In genomic region chr1:88984553-88984945, GRCh38 we compare ENCODE assay signal across 9 cellular contexts. TPM values are rescaled to one million over a fixed set of nuclear protein-coding genes. Genes with fewer than 3 reads are reported as not detected.
DNase-seq lines count a peak whose midpoint lies in the region; FAIRE-seq and TF ChIP-seq lines count a peak whose summit lies in the region.
"Had no signal": no experiment of that assay in that cellular context is flagged by ENCODE, and none has a peak within 500 bp of the region (broad histone marks: within the 10 kb centered on the region; RNA-seq: fewer than 3 reads in every experiment).

No MANE protein-coding gene starts in this region.

- no peaks in the 10 kb centered on the region for H3K27me3 Mint-ChIP-seq in activated CD4-positive, alpha-beta T cell treated with anti-CD3 and anti-CD28 coated beads, Interleukin-2, amount 10 ng/mL, durations not matched to agents 7 days and 5 days
- no peaks in the 10 kb centered on the region for H3K27me3 Mint-ChIP-seq in activated T-helper 1 cell treated with anti-CD3 and anti-CD28 coated beads, Interleukin-12 subunit alpha, Interleukin-12 subunit beta, Interleukin-2, Interleukin-4 antibody, amounts not matched to agents 30 ng/mL and 10 ng/mL and 1 ng/mL, durations not matched to agents 14 hours and 24 hours and 36 hours (ENCODE audit: insufficient read depth)

- no peaks in the 10 kb centered on the region for H3K27me3 ChIP-seq in keratinocyte (ENCODE audit: control insufficient read depth, extremely low read depth, insufficient read depth, low read length)
- H3K27me3 ChIP-seq in testis, result no peaks in the 10 kb centered on the region

- H3K9me3 ChIP-seq in keratinocyte (ENCODE audit: control insufficient read depth, low read depth, low read length) (no peaks in the 10 kb centered on the region), testis (no peaks in the 10 kb centered on the region)

- peak overlapping the region; percentile 22 for H3K9ac ChIP-seq in keratinocyte (ENCODE audit: control insufficient read depth, extremely low read depth, insufficient read depth, low read length)

- H3K4me3 Mint-ChIP-seq in activated CD4-positive, alpha-beta T cell treated with anti-CD3 and anti-CD28 coated beads, Interleukin-2, amount 10 ng/mL, durations not matched to agents 7 days and 5 days, result peak overlapping the region; percentile 26
- H3K4me3 Mint-ChIP-seq in activated T-helper 1 cell treated with anti-CD3 and anti-CD28 coated beads, Interleukin-12 subunit alpha, Interleukin-12 subunit beta, Interleukin-2, Interleukin-4 antibody, amounts not matched to agents 30 ng/mL and 10 ng/mL and 1 ng/mL, durations not matched to agents 14 hours and 24 hours and 36 hours, result peak overlapping the region; percentile 46

- peak overlapping the region; percentile 79 for H3K4me2 ChIP-seq in keratinocyte (ENCODE audit: control insufficient read depth, extremely low read depth, insufficient read depth, low read depth, low read length)

- H3K4me1 ChIP-seq in keratinocyte (ENCODE audit: control insufficient read depth, extremely low read depth, insufficient read depth, low read length), result peaks cover 25% of the 10 kb centered on the region
- H3K4me1 ChIP-seq in testis, result peaks cover 26% of the 10 kb centered on the region

- FAIRE-seq in keratinocyte (lab: Jason Lieb, UNC) (no peak), frontal cortex (lab: Jason Lieb, UNC) (no peak)

- H3K4me1 Mint-ChIP-seq in activated CD4-positive, alpha-beta T cell treated with anti-CD3 and anti-CD28 coated beads, Interleukin-2, amount 10 ng/mL, durations not matched to agents 7 days and 5 days, result peaks cover 84% of the 10 kb centered on the region
- peaks cover 86% of the 10 kb centered on the region for H3K4me1 Mint-ChIP-seq in activated T-helper 1 cell treated with anti-CD3 and anti-CD28 coated beads, Interleukin-12 subunit alpha, Interleukin-12 subunit beta, Interleukin-2, Interleukin-4 antibody, amounts not matched to agents 30 ng/mL and 10 ng/mL and 1 ng/mL, durations not matched to agents 14 hours and 24 hours and 36 hours (ENCODE audit: low read depth)

- H4K20me1 ChIP-seq in keratinocyte (ENCODE audit: control insufficient read depth, extremely low read depth, insufficient read depth, low read length), result no peaks in the 10 kb centered on the region

- H3K4me3 ChIP-seq in keratinocyte (ENCODE audit: control insufficient read depth in 2 of 3, extremely low read depth in 1 of 3, insufficient read depth in 2 of 3, low read depth in 1 of 3, low read length in 3 of 3), result peak overlapping the region in 1 of 3 experiments; percentile 35
- no peak overlapping the region for H3K4me3 ChIP-seq in testis

- no peak for TF ChIP-seq CTCF in keratinocyte (optimal IDR thresholded peaks at IDR 0.05 in 1 of 3, IDR thresholded peaks at IDR 0.05 in 1 of 3, conservative IDR thresholded peaks at IDR 0.05 in 1 of 3; ENCODE audit: extremely low read depth in 1 of 3, insufficient read depth in 2 of 3, low read length in 3 of 3)
- TF ChIP-seq CTCF in testis (IDR thresholded peaks at IDR 0.05), result no peak

- H2AFZ ChIP-seq in keratinocyte (ENCODE audit: control insufficient read depth, low read length), result no peak overlapping the region

- TF ChIP-seq POLR2A in testis (IDR thresholded peaks at IDR 0.05), result no peak

- POLR2A ChIA-PET in activated CD4-positive, alpha-beta T cell treated with anti-CD3 and anti-CD28 coated beads, Interleukin-2, amount 10 ng/mL, durations not matched to agents 7 days and 5 days (lab: Charles Lee), result no interaction called here

- peaks cover 48% of the 10 kb centered on the region for H3K79me2 ChIP-seq in keratinocyte (ENCODE audit: control insufficient read depth, insufficient read depth, low read length)

- H3K36me3 Mint-ChIP-seq in activated CD4-positive, alpha-beta T cell treated with anti-CD3 and anti-CD28 coated beads, Interleukin-2, amount 10 ng/mL, durations not matched to agents 7 days and 5 days (ENCODE audit: low read depth), result peaks cover 79% of the 10 kb centered on the region
- peaks cover 62% of the 10 kb centered on the region for H3K36me3 Mint-ChIP-seq in activated T-helper 1 cell treated with anti-CD3 and anti-CD28 coated beads, Interleukin-12 subunit alpha, Interleukin-12 subunit beta, Interleukin-2, Interleukin-4 antibody, amounts not matched to agents 30 ng/mL and 10 ng/mL and 1 ng/mL, durations not matched to agents 14 hours and 24 hours and 36 hours (ENCODE audit: low read depth)

- dilution Hi-C loops in keratinocyte (cut with MboI; ENCODE audit: extremely low pct_ligation_motif_present, low sequenced_read_pairs), result no loop called here

- no peaks in the 10 kb centered on the region for H3K9me1 ChIP-seq in keratinocyte (ENCODE audit: control insufficient read depth, extremely low read depth, insufficient read depth, low read length)

- DNase-seq in activated CD4-positive, alpha-beta T cell treated with anti-CD3 and anti-CD28 coated beads, Interleukin-2, amount 10 ng/mL, durations not matched to agents 7 days and 5 days, result no peak
- no peak for DNase-seq in activated CD4-positive, alpha-beta T cell treated with anti-CD3 and anti-CD28 coated beads, Interleukin-2, amount 50 U/mL, for 4 hours
- DNase-seq in activated T-helper 1 cell treated with anti-CD3 and anti-CD28 coated beads, Interleukin-12 subunit alpha, Interleukin-12 subunit beta, Interleukin-2, Interleukin-4 antibody, amounts not matched to agents 30 ng/mL and 10 ng/mL and 1 ng/mL, durations not matched to agents 14 hours and 24 hours and 36 hours (ENCODE audit: low spot score), result no peak
- no peak for DNase-seq in keratinocyte (ENCODE audit: low read depth, low spot score)
- no peak for DNase-seq in testis
- no peak for DNase-seq in glomerular visceral epithelial cell (ENCODE audit: extremely low spot score)
- DNase-seq in UCSD-AML1 (lab: John Stamatoyannopoulos, UW; ENCODE audit: unreplicated experiment), result no peak
- DNase-seq in frontal cortex (ENCODE audit: low spot score in 2 of 2), result no peak
- DNase-seq: NCI-H524 treated with DMSO at 0.1 percent for 48 hours had no signal

- intact Hi-C loops in activated T-helper 1 cell treated with anti-CD3 and anti-CD28 coated beads, Interleukin-12 subunit alpha, Interleukin-12 subunit beta, Interleukin-2, Interleukin-4 antibody, amounts not matched to agents 30 ng/mL and 10 ng/mL and 1 ng/mL, durations not matched to agents 14 hours and 24 hours and 36 hours (cut with micrococcal nuclease), result loop anchor here (1.0 to 2.0 kb wide), 4 partner anchors 8 to 560 kb away; partner anchors contain the start of genes GBP4, KYAT3 and RBMXL1
- intact Hi-C loops in testis (cut with DNase I; ENCODE audit: low total_unique reads), result no loop called here

- peaks cover 13% of the 10 kb centered on the region for H3K9me3 Mint-ChIP-seq in activated CD4-positive, alpha-beta T cell treated with anti-CD3 and anti-CD28 coated beads, Interleukin-2, amount 10 ng/mL, durations not matched to agents 7 days and 5 days
- no peaks in the 10 kb centered on the region for H3K9me3 Mint-ChIP-seq in activated T-helper 1 cell treated with anti-CD3 and anti-CD28 coated beads, Interleukin-12 subunit alpha, Interleukin-12 subunit beta, Interleukin-2, Interleukin-4 antibody, amounts not matched to agents 30 ng/mL and 10 ng/mL and 1 ng/mL, durations not matched to agents 14 hours and 24 hours and 36 hours

- H3K27ac ChIP-seq in keratinocyte (ENCODE audit: control insufficient read depth, insufficient read depth, low read length), result peak overlapping the region; percentile 92
- peak overlapping the region; percentile 60 to 74 for H3K27ac ChIP-seq in testis

- 43 to 50% methylated on average over 1 of the region's 1 CpG for WGBS in testis, 2 donors

- CTCF ChIA-PET in activated CD4-positive, alpha-beta T cell treated with anti-CD3 and anti-CD28 coated beads, Interleukin-2, amount 10 ng/mL, durations not matched to agents 7 days and 5 days (lab: Charles Lee), result interaction anchor here (0.5 to 2.8 kb wide), 11 partner anchors 9 to 596 kb away, joined by 3 to 14 read pairs (median 4); partner anchors contain the start of gene GBP1

- peaks cover 4 to 9% of the 10 kb centered on the region in 2 experiments for H3K36me3 ChIP-seq in keratinocyte (ENCODE audit: control insufficient read depth in 2 of 2, extremely low read depth in 1 of 2, insufficient read depth in 2 of 2, low read length in 2 of 2)
- H3K36me3 ChIP-seq in testis (ENCODE audit: low read depth, missing control alignments), result no peaks in the 10 kb centered on the region

- peak overlapping the region; percentile 72 for H3K27ac Mint-ChIP-seq in activated CD4-positive, alpha-beta T cell treated with anti-CD3 and anti-CD28 coated beads, Interleukin-2, amount 10 ng/mL, durations not matched to agents 7 days and 5 days
- peak overlapping the region; percentile 59 for H3K27ac Mint-ChIP-seq in activated T-helper 1 cell treated with anti-CD3 and anti-CD28 coated beads, Interleukin-12 subunit alpha, Interleukin-12 subunit beta, Interleukin-2, Interleukin-4 antibody, amounts not matched to agents 30 ng/mL and 10 ng/mL and 1 ng/mL, durations not matched to agents 14 hours and 24 hours and 36 hours

RNA-seq across cellular contexts. Expression of gene KYAT3, which starts 7.9 kb away (rescaled TPM):
- 10 to 100 TPM; 31.4 to 36.2 TPM for total RNA-seq in activated CD4-positive, alpha-beta T cell treated with anti-CD3 and anti-CD28 coated beads, Interleukin-2, amount 10 ng/mL, durations not matched to agents 7 days and 5 days
- 28.5 and 32.5 TPM in 2 replicates for total RNA-seq in activated T-helper 1 cell treated with anti-CD3 and anti-CD28 coated beads, Interleukin-12 subunit alpha, Interleukin-12 subunit beta, Interleukin-2, Interleukin-4 antibody, amounts not matched to agents 30 ng/mL and 10 ng/mL and 1 ng/mL, durations not matched to agents 14 hours and 24 hours and 36 hours
- polyA plus RNA-seq in keratinocyte (24.2 to 50.6 TPM (median 30.4 TPM) in 3 replicates), testis (ENCODE audit: insufficient read depth, low read depth, low replicate concordance) (10.4 TPM)
- 6.6 TPM for polyA plus RNA-seq in keratinocyte (2011; ENCODE audit: low read depth)
- polyA plus RNA-seq in keratinocyte (2011; cell fraction: cytosol; rRNA removed), result 28.1 and 57.2 TPM in 2 replicates
- 27.8 and 38.8 TPM in 2 replicates for polyA plus RNA-seq in keratinocyte (2011; cell fraction: nucleus; rRNA removed)
- 24.1 and 25.2 TPM in 2 replicates for polyA plus RNA-seq in keratinocyte (2012; ENCODE audit: low replicate concordance)
- polyA minus RNA-seq in keratinocyte, result 1.9 to 28.3 TPM (median 11.5 TPM) in 3 replicates
- polyA minus RNA-seq in keratinocyte (2011; cell fraction: cytosol; rRNA and poly(A)+ RNA removed), result 12.1 TPM
- 5.8 and 12.0 TPM in 2 replicates for polyA minus RNA-seq in keratinocyte (2011; cell fraction: nucleus; rRNA and poly(A)+ RNA removed)
- total RNA-seq in testis (10 to 100 TPM; 33.6 to 35.2 TPM), frontal cortex (15.1 TPM)

RNA-seq across cellular contexts. Expression of gene RBMXL1, which starts 7.9 kb away (rescaled TPM):
- total RNA-seq in activated CD4-positive, alpha-beta T cell treated with anti-CD3 and anti-CD28 coated beads, Interleukin-2, amount 10 ng/mL, durations not matched to agents 7 days and 5 days, result 10 to 100 TPM; 20.0 to 22.5 TPM
- 35.8 and 38.9 TPM in 2 replicates for total RNA-seq in activated T-helper 1 cell treated with anti-CD3 and anti-CD28 coated beads, Interleukin-12 subunit alpha, Interleukin-12 subunit beta, Interleukin-2, Interleukin-4 antibody, amounts not matched to agents 30 ng/mL and 10 ng/mL and 1 ng/mL, durations not matched to agents 14 hours and 24 hours and 36 hours
- polyA plus RNA-seq in keratinocyte (4.5 to 8.4 TPM (median 6.8 TPM) in 3 replicates), testis (ENCODE audit: insufficient read depth, low read depth, low replicate concordance) (15.6 TPM)
- 2.8 TPM for polyA plus RNA-seq in keratinocyte (2011; ENCODE audit: low read depth)
- 3.3 and 5.3 TPM in 2 replicates for polyA plus RNA-seq in keratinocyte (2011; cell fraction: cytosol; rRNA removed)
- 6.9 and 8.3 TPM in 2 replicates for polyA plus RNA-seq in keratinocyte (2011; cell fraction: nucleus; rRNA removed)
- polyA plus RNA-seq in keratinocyte (2012; ENCODE audit: low replicate concordance), result 4.3 and 6.3 TPM in 2 replicates
- 3.5 to 10.2 TPM (median 5.8 TPM) in 3 replicates for polyA minus RNA-seq in keratinocyte
- 2.5 TPM for polyA minus RNA-seq in keratinocyte (2011; cell fraction: cytosol; rRNA and poly(A)+ RNA removed)
- polyA minus RNA-seq in keratinocyte (2011; cell fraction: nucleus; rRNA and poly(A)+ RNA removed), result 3.7 and 7.1 TPM in 2 replicates
- total RNA-seq in testis (10 to 100 TPM; 27.8 to 38.7 TPM), frontal cortex (39.5 TPM)

RNA-seq across cellular contexts. Expression of gene GBP3, which starts 38.1 kb away (rescaled TPM):
- 10 to 100 TPM; 39.2 to 39.7 TPM for total RNA-seq in activated CD4-positive, alpha-beta T cell treated with anti-CD3 and anti-CD28 coated beads, Interleukin-2, amount 10 ng/mL, durations not matched to agents 7 days and 5 days
- total RNA-seq in activated T-helper 1 cell treated with anti-CD3 and anti-CD28 coated beads, Interleukin-12 subunit alpha, Interleukin-12 subunit beta, Interleukin-2, Interleukin-4 antibody, amounts not matched to agents 30 ng/mL and 10 ng/mL and 1 ng/mL, durations not matched to agents 14 hours and 24 hours and 36 hours, result 12.0 and 14.5 TPM in 2 replicates
- polyA plus RNA-seq in keratinocyte (37.1 to 51.1 TPM (median 42.6 TPM) in 3 replicates), testis (ENCODE audit: insufficient read depth, low read depth, low replicate concordance) (7.1 TPM)
- polyA plus RNA-seq in keratinocyte (2011; ENCODE audit: low read depth), result 28.5 TPM
- polyA plus RNA-seq in keratinocyte (2011; cell fraction: cytosol; rRNA removed), result 26.3 and 41.3 TPM in 2 replicates
- polyA plus RNA-seq in keratinocyte (2011; cell fraction: nucleus; rRNA removed), result 40.1 and 45.9 TPM in 2 replicates
- polyA plus RNA-seq in keratinocyte (2012; ENCODE audit: low replicate concordance), result 11.7 and 24.9 TPM in 2 replicates
- polyA minus RNA-seq in keratinocyte, result 22.2 to 56.7 TPM (median 45.3 TPM) in 3 replicates
- 20.9 TPM for polyA minus RNA-seq in keratinocyte (2011; cell fraction: cytosol; rRNA and poly(A)+ RNA removed)
- polyA minus RNA-seq in keratinocyte (2011; cell fraction: nucleus; rRNA and poly(A)+ RNA removed), result 14.4 and 31.1 TPM in 2 replicates
- total RNA-seq in testis (10 to 100 TPM in 1 of 2 donors, 1 to 10 TPM in 1; 5.3 to 11.2 TPM), frontal cortex (0.82 TPM)
